23 cellular contexts compared by ENCODE assay signal in the genomic region with DNA sequence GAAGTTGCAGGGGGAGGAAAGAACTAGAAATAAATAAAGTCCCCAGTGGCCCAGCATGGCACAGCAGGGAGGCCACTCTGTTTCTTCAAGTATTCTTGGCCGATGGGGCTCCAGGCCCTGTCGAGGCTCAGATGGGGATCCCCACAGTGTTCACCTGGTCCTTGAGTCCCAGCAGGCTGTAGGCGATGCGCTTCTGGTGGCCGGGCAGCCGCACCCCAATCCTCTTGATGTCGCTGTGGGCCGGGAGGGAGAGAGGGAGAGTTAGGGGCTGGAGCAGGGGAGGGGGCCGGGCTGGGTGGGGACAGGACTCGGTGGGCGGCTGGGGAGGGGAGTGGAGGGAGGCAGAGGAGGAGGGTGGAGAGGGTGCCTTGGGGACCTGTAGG. TPM values are rescaled to one million over a fixed set of nuclear protein-coding genes. Genes with fewer than 3 reads are reported as not detected.
"Had no signal": no experiment of that assay in that cellular context is flagged by ENCODE, and none has a peak within 500 bp of the region (broad histone marks: within the 10 kb centered on the region; RNA-seq: fewer than 3 reads in every experiment).

No MANE protein-coding gene starts in this region.

- H3K27me3 ChIP-seq: hepatocyte, sigmoid colon, upper lobe of left lung had no signal

- H3K27ac ChIP-seq: hepatocyte, sigmoid colon, thoracic aorta, upper lobe of left lung had no signal

- H3K79me2 ChIP-seq: hepatocyte had no signal

- H2AFZ ChIP-seq: hepatocyte had no signal

- H3K9me3 ChIP-seq: sigmoid colon, thoracic aorta, upper lobe of left lung had no signal

- FAIRE-seq: TTC549 had no signal

- H3K4me3 Mint-ChIP-seq: activated naive CD4-positive, alpha-beta T cell treated with anti-CD3 and anti-CD28 coated beads, Interleukin-2, amount 50 U/mL, for 24 hours; brain; nephron progenitor cell; WTC11 had no signal

- H3K9me3 Mint-ChIP-seq: activated naive CD4-positive, alpha-beta T cell treated with anti-CD3 and anti-CD28 coated beads, Interleukin-2, amount 50 U/mL, for 24 hours; nephron progenitor cell; WTC11 had no signal

- H3K4me1 ChIP-seq: sigmoid colon had no signal

- DNase-seq: activated gamma-delta T cell treated with Interleukin-2 at 50 U/mL for 16 hours; activated T-cell treated with anti-CD3 and anti-CD28 coated beads, Interleukin-2, amount 50 U/mL, for 1 hour; anterior cingulate cortex; dermis blood vessel endothelial cell; effector CD8-positive, alpha-beta T cell; erythroblast; foreskin melanocyte; nephron progenitor cell; nucleus accumbens; sigmoid colon; stimulated activated CD4-positive, alpha-beta T cell treated with anti-CD3 and anti-CD28 coated beads, Interleukin-4, amount 100 ng/mL, for 24 hours; stimulated activated naive CD4-positive, alpha-beta T cell treated with Interleukin-2 at 50 U/mL for 16 hours; T-helper 1 cell; upper lobe of left lung had no signal

- H3K4me3 ChIP-seq: hepatocyte, sigmoid colon, thoracic aorta, upper lobe of left lung had no signal

- H3K4me2 ChIP-seq: hepatocyte had no signal

- H3K36me3 Mint-ChIP-seq: activated naive CD4-positive, alpha-beta T cell treated with anti-CD3 and anti-CD28 coated beads, Interleukin-2, amount 50 U/mL, for 24 hours had no signal

- H3K27me3 Mint-ChIP-seq: activated naive CD4-positive, alpha-beta T cell treated with anti-CD3 and anti-CD28 coated beads, Interleukin-2, amount 50 U/mL, for 24 hours; brain had no signal

- ATAC-seq: WTC11 had no signal

RNA-seq across cellular contexts. Expression of a gene that starts 51.6 kb away (rescaled TPM):
- total RNA-seq: dermis blood vessel endothelial cell, liver, mononuclear cell, myocyte, thoracic aorta had no signal
